Comparison of ENCODE assay signal across 9 cellular contexts in genomic region chr15:45187578-45187893, GRCh38. TPM values are rescaled to one million over a fixed set of nuclear protein-coding genes. Genes with fewer than 3 reads are reported as not detected.
DNase-seq lines count a peak whose midpoint lies in the region; ATAC-seq and TF ChIP-seq lines count a peak whose summit lies in the region.
"Had no signal": no experiment of that assay in that cellular context is flagged by ENCODE, and none has a peak within 500 bp of the region (broad histone marks: within the 10 kb centered on the region; RNA-seq: fewer than 3 reads in every experiment).

No MANE protein-coding gene starts in this region.

- TF ChIP-seq POLR2A in prostate gland (IDR thresholded peaks at IDR 0.05) (no peak), GM18505 (IDR thresholded peaks at IDR 0.05; ENCODE audit: borderline replicate concordance, extremely low read depth, insufficient read depth, insufficient read length) (no peak)

- POLR2A ChIA-PET in CD8-positive, alpha-beta T cell (lab: Charles Lee): interaction anchor here (1.0 to 6.6 kb wide), 4 partner anchors 12 to 215 kb away, joined by 3 to 107 read pairs (median 4); a partner anchor contains a TSS
- POLR2A ChIA-PET in PC-3 (lab: Charles Lee; ENCODE audit: unreplicated experiment): no interaction called here

- no peaks in the 10 kb centered on the region for H3K9me3 Mint-ChIP-seq in CD8-positive, alpha-beta T cell
- H3K9me3 Mint-ChIP-seq: nephron had no signal

- intact Hi-C loops in CD8-positive, alpha-beta T cell (cut with DNase I, micrococcal nuclease): loop anchor here (2.0 to 10.0 kb wide), 2 partner anchors 19 to 163 kb away; partner anchors contain the start of gene SORD (in 1 of the 2)
- intact Hi-C loops in prostate gland (cut with DNase I) (loop anchor here (2.0 kb wide), 1 partner anchor 13 kb away; no protein-coding TSS in a partner anchor), PC-3 (cut with micrococcal nuclease) (no loop called here)

- H2AFZ ChIP-seq in OCI-LY3 (ENCODE audit: low read depth, low read length) (no peak overlapping the region), PC-3 (ENCODE audit: low read length) (no peak overlapping the region)

- H3K4me2 ChIP-seq in OCI-LY3 (ENCODE audit: low read length) (peak overlapping the region; percentile 59), PC-3 (ENCODE audit: low read length) (no peak overlapping the region)

- H4K20me1 ChIP-seq in OCI-LY3 (ENCODE audit: insufficient read depth, low read length) (no peaks in the 10 kb centered on the region), PC-3 (ENCODE audit: low read length) (no peaks in the 10 kb centered on the region)

- no peak for DNase-seq in CD8-positive, alpha-beta T cell
- no peak for DNase-seq in fibroblast of pulmonary artery (ENCODE audit: low read depth)
- no peak for DNase-seq in prostate gland (ENCODE audit: low spot score)
- DNase-seq in PC-3: no peak

- H3K4me3 ChIP-seq in CD8-positive, alpha-beta T cell (ENCODE audit: low read depth, low read length): peak overlapping the region; percentile 15
- H3K4me3 ChIP-seq in OCI-LY3 (ENCODE audit: low read length): peak overlapping the region; percentile 85
- H3K4me3 ChIP-seq in fibroblast of pulmonary artery (replicated peaks; ENCODE audit: low read depth, low read length): peak overlapping the region; percentile 64
- peak overlapping the region; percentile 68 to 75 for H3K4me3 ChIP-seq in prostate gland
- H3K4me3 ChIP-seq in PC-3 (ENCODE audit: low read length): no peak overlapping the region

- H3K9me2 ChIP-seq in PC-3 (replicated peaks; ENCODE audit: low read length): no peaks in the 10 kb centered on the region

- peaks cover 16% of the 10 kb centered on the region for H3K4me1 ChIP-seq in CD8-positive, alpha-beta T cell (ENCODE audit: insufficient read depth, low read length)
- peaks cover 3% of the 10 kb centered on the region for H3K4me1 ChIP-seq in OCI-LY3 (ENCODE audit: low read length)
- H3K4me1 ChIP-seq in prostate gland (replicated peaks): peaks cover 4% of the 10 kb centered on the region
- H3K4me1 ChIP-seq in PC-3 (ENCODE audit: insufficient read depth, low read length): peaks cover 14% of the 10 kb centered on the region

- H3K4me3 Mint-ChIP-seq in CD8-positive, alpha-beta T cell: no peak overlapping the region

- no peak for TF ChIP-seq CTCF in CD8-positive, alpha-beta T cell (IDR thresholded peaks at IDR 0.05)
- TF ChIP-seq CTCF in OCI-LY3 (IDR thresholded peaks at IDR 0.05; ENCODE audit: low read depth, low read length): no peak
- TF ChIP-seq CTCF in fibroblast of pulmonary artery (IDR thresholded peaks at IDR 0.05; ENCODE audit: low read length, missing control alignments): no peak
- no peak for TF ChIP-seq CTCF in prostate gland (IDR thresholded peaks at IDR 0.05)
- no peak for TF ChIP-seq CTCF in PC-3 (conservative IDR thresholded peaks at IDR 0.05; ENCODE audit: low read depth, low read length)

- H3K36me3 Mint-ChIP-seq in CD8-positive, alpha-beta T cell: peaks cover 4% of the 10 kb centered on the region

- 0% methylated on average over 30 of the region's 43 CpGs for WGBS in prostate gland

- H3K27me3 ChIP-seq in CD8-positive, alpha-beta T cell (ENCODE audit: insufficient read depth, low read length): no peaks in the 10 kb centered on the region
- H3K27me3 ChIP-seq in OCI-LY3 (ENCODE audit: low read depth, low read length): peaks cover 21% of the 10 kb centered on the region
- no peaks in the 10 kb centered on the region for H3K27me3 ChIP-seq in prostate gland (replicated peaks; ENCODE audit: insufficient read depth)
- no peaks in the 10 kb centered on the region for H3K27me3 ChIP-seq in PC-3 (ENCODE audit: low read length)

- CTCF ChIA-PET in CD8-positive, alpha-beta T cell (lab: Charles Lee): interaction anchor here (0.7 to 1.3 kb wide), 3 partner anchors 11 to 24 kb away, joined by 3 to 4 read pairs (median 4); no protein-coding TSS in a partner anchor
- CTCF ChIA-PET in PC-3 (lab: Charles Lee): no interaction called here

- no peaks in the 10 kb centered on the region for H3K9me3 ChIP-seq in CD8-positive, alpha-beta T cell (ENCODE audit: low read length)
- H3K9me3 ChIP-seq in OCI-LY3 (ENCODE audit: insufficient read depth, low read length) (no peaks in the 10 kb centered on the region), prostate gland (no peaks in the 10 kb centered on the region), PC-3 (ENCODE audit: low read length) (no peaks in the 10 kb centered on the region)

- H3K36me3 ChIP-seq in CD8-positive, alpha-beta T cell (ENCODE audit: insufficient read depth, low read length): no peaks in the 10 kb centered on the region
- H3K36me3 ChIP-seq in OCI-LY3 (replicated peaks; ENCODE audit: low read depth, low read length) (no peaks in the 10 kb centered on the region), prostate gland (no peaks in the 10 kb centered on the region), PC-3 (ENCODE audit: low read depth, low read length) (no peaks in the 10 kb centered on the region)

- no peaks in the 10 kb centered on the region for H3F3A ChIP-seq in PC-3 (ENCODE audit: low read length, unreplicated experiment)

- H3K27ac ChIP-seq in CD8-positive, alpha-beta T cell (ENCODE audit: low read depth, low read length): no peak overlapping the region
- H3K27ac ChIP-seq in OCI-LY3 (ENCODE audit: low read length) (no peak overlapping the region), prostate gland (peak overlapping the region; percentile 77 to 80), PC-3 (ENCODE audit: low read length) (no peak overlapping the region)

- H3K9ac ChIP-seq in OCI-LY3 (ENCODE audit: low read length): peak overlapping the region; percentile 25; the same call in 1 of the 2 replicates
- H3K9ac ChIP-seq in PC-3 (ENCODE audit: low read length): no peak overlapping the region

- no peak overlapping the region for H3K27ac Mint-ChIP-seq in CD8-positive, alpha-beta T cell

- no peaks in the 10 kb centered on the region for H3K27me3 Mint-ChIP-seq in CD8-positive, alpha-beta T cell (ENCODE audit: low read depth)

- H3K4me1 Mint-ChIP-seq in CD8-positive, alpha-beta T cell (ENCODE audit: low read depth): peaks cover 26% of the 10 kb centered on the region

- H3K79me2 ChIP-seq in OCI-LY3 (ENCODE audit: low read length) (no peaks in the 10 kb centered on the region), PC-3 (ENCODE audit: low read length) (no peaks in the 10 kb centered on the region)

- no TSS peak for BruUV-seq in PC-3 (replicated peaks; lab: Mats Ljungman, UMichigan)

- ATAC-seq in CD8-positive, alpha-beta T cell: no peak
- ATAC-seq in HG03457 (IDR thresholded peaks at IDR 0.05; ENCODE audit: unreplicated experiment) (no peak), esophagus mucosa (no peak), PC-3 (no peak), GM18505 (IDR thresholded peaks at IDR 0.05; ENCODE audit: unreplicated experiment) (no peak)

RNA-seq across cellular contexts. Expression of gene SHF, which starts 0.2 kb away (rescaled TPM):
- total RNA-seq in CD8-positive, alpha-beta T cell: 1 to 10 TPM; 5.0 to 5.6 TPM
- total RNA-seq in prostate gland (10 to 100 TPM; 11.2 to 13.7 TPM), esophagus mucosa (1.6 TPM), PC-3 (2014; rRNA removed) (1.2 and 2.2 TPM in 2 replicates)

RNA-seq across cellular contexts. Expression of gene DUOX1, which starts 57.7 kb away (rescaled TPM):
- total RNA-seq in CD8-positive, alpha-beta T cell: not detected
- total RNA-seq in prostate gland (10 to 100 TPM; 18.4 to 32.1 TPM), esophagus mucosa (114 TPM), PC-3 (2014; rRNA removed) (0.29 TPM in 1 of 2 replicates, not detected in the other)

RNA-seq across cellular contexts. Expression of gene DUOXA1, which starts 57.9 kb away (rescaled TPM):
- not detected for total RNA-seq in CD8-positive, alpha-beta T cell
- 10 to 100 TPM; 17.6 to 38.8 TPM for total RNA-seq in prostate gland
- 131 TPM for total RNA-seq in esophagus mucosa
- 1.3 TPM in 1 of 2 replicates, not detected in the other for total RNA-seq in PC-3 (2014; rRNA removed)

Comparison
In these comparisons a context has a peak if more than half of its experiments do, and no peak if none do; other contexts are left out.
1. H3K27ac ChIP-seq: peak in prostate gland (2 of 2); none in CD8-positive, alpha-beta T cell (single experiment), OCI-LY3 (single experiment) and PC-3 (single experiment).
2. RNA of gene DUOX1, which starts 57.7 kb away (total RNA-seq): 114 TPM in esophagus mucosa (single experiment) and 18.4 to 32.1 TPM in prostate gland; not detected in CD8-positive, alpha-beta T cell and 0.29 TPM in PC-3; every median in the first group is over 10 times any median in the second.